In the genomic region with DNA sequence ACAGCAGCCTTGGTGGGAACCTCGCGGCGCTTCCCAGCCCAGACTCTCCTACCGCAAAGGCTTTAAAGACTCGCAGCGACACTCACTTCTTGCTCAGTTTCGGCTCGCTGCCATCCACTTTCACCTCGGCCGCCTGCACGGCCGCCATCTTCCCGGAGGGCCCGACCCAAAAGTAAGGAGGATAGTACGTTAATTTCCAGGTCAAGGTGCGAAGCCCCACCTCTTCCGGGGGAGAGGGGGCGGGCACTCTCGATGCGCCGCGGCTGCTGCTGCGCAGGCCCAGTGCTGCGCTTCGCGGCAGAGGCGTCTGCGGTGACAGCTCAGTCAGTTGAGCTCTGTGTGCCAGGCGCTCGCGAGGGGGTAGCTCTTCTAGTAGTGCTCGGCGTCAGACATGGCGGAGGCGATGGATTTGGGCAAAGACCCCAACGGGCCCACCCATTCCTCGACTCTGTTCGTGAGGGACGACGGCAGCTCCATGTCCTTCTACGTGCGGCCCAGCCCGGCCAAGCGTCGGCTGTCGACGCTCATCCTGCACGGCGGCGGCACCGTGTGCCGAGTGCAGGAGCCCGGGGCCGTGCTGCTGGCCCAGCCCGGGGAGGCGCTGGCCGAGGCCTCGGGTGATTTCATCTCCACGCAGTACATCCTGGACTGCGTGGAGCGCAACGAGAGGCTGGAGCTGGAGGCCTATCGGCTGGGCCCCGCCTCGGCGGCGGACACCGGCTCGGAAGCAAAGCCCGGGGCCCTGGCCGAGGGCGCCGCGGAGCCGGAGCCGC, we compare ENCODE assay signal across 8 cellular contexts. TPM values are rescaled to one million over a fixed set of nuclear protein-coding genes. Genes with fewer than 3 reads are reported as not detected.
DNase-seq lines count a peak whose midpoint lies in the region; ATAC-seq and TF ChIP-seq lines count a peak whose summit lies in the region.

KARS1 (minus strand) TSS at position 174 of the 773 bp plus-strand sequence; CDS start at position 148, 26 bp downstream.
TERF2IP (plus strand) TSS at position 282 of the 773 bp plus-strand sequence; CDS start at position 392, 110 bp downstream.

- peaks cover 0 to 17% (median 0%) of the 10 kb centered on the region in 4 donors for H3K36me3 ChIP-seq in right lobe of liver

- TF ChIP-seq CTCF in C4-2B (conservative IDR thresholded peaks at IDR 0.05) (no peak), dorsolateral prefrontal cortex (IDR thresholded peaks at IDR 0.05 in 54 of 56, conservative IDR thresholded peaks at IDR 0.05 in 2 of 56; ENCODE audit: low read depth in 1 of 56, partially characterized antibody in 56 of 56) (peak in 23 of 56 donors; percentile 7 to 48 (median 27)), right lobe of liver (IDR thresholded peaks at IDR 0.05) (no peak)

- peaks cover 54% of the 10 kb centered on the region for H3K4me1 Mint-ChIP-seq in activated CD4-positive, alpha-beta memory T cell treated with anti-CD3 and anti-CD28 coated beads for 36 hours (ENCODE audit: low read depth)

- peak; percentile 99 for TF ChIP-seq POLR2A in right lobe of liver (IDR thresholded peaks at IDR 0.05)

- 5% methylated on average over 4 of the region's 76 CpGs for WGBS in right lobe of liver (ENCODE audit: insufficient coverage, low coverage, low lambda C conversion rate, missing lambda C conversion rate)

- H3K9me3 ChIP-seq in right lobe of liver, result no peaks in the 10 kb centered on the region

- POLR2A ChIA-PET in activated CD4-positive, alpha-beta memory T cell treated with anti-CD3 and anti-CD28 coated beads for 36 hours (lab: Charles Lee), result interaction anchor here (0.7 to 5.0 kb wide), 19 partner anchors 10 to 1543 kb away, joined by 3 to 83 read pairs (median 5); partner anchors contain the start of genes ADAT1, CFDP1, MON1B and TMEM170A

- ATAC-seq in GM19395 (IDR thresholded peaks at IDR 0.05; ENCODE audit: unreplicated experiment), result peak; percentile 84
- peak; percentile 79 for ATAC-seq in HG03565 (IDR thresholded peaks at IDR 0.05; ENCODE audit: unreplicated experiment)
- ATAC-seq in right lobe of liver, result peak; percentile 96 to 99 (median 96)

- peak within 1 kb of the TSS; percentile 94 for H3K4me3 Mint-ChIP-seq in activated CD4-positive, alpha-beta memory T cell treated with anti-CD3 and anti-CD28 coated beads for 36 hours

- DNase-seq in NCI-H774 (lab: John Stamatoyannopoulos, UW) (peak; percentile 71), dorsolateral prefrontal cortex (peak; percentile 90 to 97 (median 94)), right lobe of liver (peak; percentile 95 to 96 (median 95))
- peak; percentile 97 for DNase-seq in activated CD4-positive, alpha-beta memory T cell treated with anti-CD3 and anti-CD28 coated beads for 36 hours
- DNase-seq in stimulated activated CD4-positive, alpha-beta T cell treated with anti-CD3 and anti-CD28 coated beads, Interleukin-4, amount 100 ng/mL, for 4 hours, result peak; percentile 91 to 96

- CTCF ChIA-PET in activated CD4-positive, alpha-beta memory T cell treated with anti-CD3 and anti-CD28 coated beads for 36 hours (lab: Charles Lee), result interaction anchor here (0.5 to 6.4 kb wide), 13 partner anchors 8 to 447 kb away, joined by 3 to 35 read pairs (median 4); partner anchors contain the start of genes ADAT1, TMEM170A and TMEM231

- H3K4me1 ChIP-seq in right lobe of liver, result peaks cover 0 to 48% (median 18%) of the 10 kb centered on the region in 4 donors

- H3K9me3 Mint-ChIP-seq in activated CD4-positive, alpha-beta memory T cell treated with anti-CD3 and anti-CD28 coated beads for 36 hours, result no peaks in the 10 kb centered on the region

- H3K27me3 Mint-ChIP-seq in activated CD4-positive, alpha-beta memory T cell treated with anti-CD3 and anti-CD28 coated beads for 36 hours, result no peaks in the 10 kb centered on the region

- H3K27ac ChIP-seq in C4-2B, result peak within 1 kb of the TSS; percentile 96
- peak within 1 kb of the TSS; percentile 92 to 100 (median 99) for H3K27ac ChIP-seq in dorsolateral prefrontal cortex
- peak within 1 kb of the TSS; percentile 92 to 98 (median 95) for H3K27ac ChIP-seq in right lobe of liver

- peaks cover 46% of the 10 kb centered on the region for H3K36me3 Mint-ChIP-seq in activated CD4-positive, alpha-beta memory T cell treated with anti-CD3 and anti-CD28 coated beads for 36 hours

- H3K4me3 ChIP-seq in dorsolateral prefrontal cortex, result peak within 1 kb of the TSS; percentile 76 to 100 (median 97)
- H3K4me3 ChIP-seq in right lobe of liver, result peak within 1 kb of the TSS; percentile 95 to 98 (median 98)

- intact Hi-C loops in activated CD4-positive, alpha-beta memory T cell treated with anti-CD3 and anti-CD28 coated beads for 36 hours (cut with micrococcal nuclease), result loop anchor here (1.0 to 10.0 kb wide), 10 partner anchors 24 to 1543 kb away; partner anchors contain the start of genes ADAT1, CFDP1, MON1B and PSMD7
- intact Hi-C loops in dorsolateral prefrontal cortex (cut with DNase I), result loop anchor here (1.0 to 5.0 kb wide), 5 partner anchors 24 to 1543 kb away; partner anchors contain the start of genes ADAT1 (in 2 of the 2), GABARAPL2 (in 1 of the 2) and MON1B (in 1 of the 2)
- intact Hi-C loops in right lobe of liver (cut with DNase I), result no loop called here

- H3K27ac Mint-ChIP-seq in activated CD4-positive, alpha-beta memory T cell treated with anti-CD3 and anti-CD28 coated beads for 36 hours, result peak within 1 kb of the TSS; percentile 98

- H3K27me3 ChIP-seq in dorsolateral prefrontal cortex, result no peaks in the 10 kb centered on the region
- no peaks in the 10 kb centered on the region for H3K27me3 ChIP-seq in right lobe of liver

RNA-seq across cellular contexts. Expression of gene KARS1, which starts in this region (rescaled TPM):
- total RNA-seq in activated CD4-positive, alpha-beta memory T cell treated with anti-CD3 and anti-CD28 coated beads for 36 hours, result 100 to 1,000 TPM; 273 to 277 TPM
- total RNA-seq in dorsolateral prefrontal cortex (10 to 100 TPM; 39.4 to 84.1 (median 60.8) TPM), right lobe of liver (10 to 100 TPM; 40.0 to 85.0 (median 53.8) TPM)

RNA-seq across cellular contexts. Expression of gene TERF2IP, which starts in this region (rescaled TPM):
- total RNA-seq in activated CD4-positive, alpha-beta memory T cell treated with anti-CD3 and anti-CD28 coated beads for 36 hours, result 10 to 100 TPM; 80.3 to 85.1 TPM
- total RNA-seq in dorsolateral prefrontal cortex (100 to 1,000 TPM; 104 to 284 (median 207) TPM), right lobe of liver (10 to 100 TPM; 16.0 to 25.1 (median 23.2) TPM)

Comparison
In these comparisons a context has a peak if more than half of its experiments do, and no peak if none do; other contexts are left out.
1. Peak in every context shown above with its lines: DNase-seq, ATAC-seq, H3K4me3 ChIP-seq and H3K27ac ChIP-seq.
2. intact Hi-C loops: an anchor here in activated CD4-positive, alpha-beta memory T cell treated with anti-CD3 and anti-CD28 coated beads for 36 hours (1.0 to 10.0 kb wide) and dorsolateral prefrontal cortex (1.0 to 5.0 kb wide); none called in right lobe of liver.